Comparison of ENCODE assay signal across 8 cellular contexts in genomic region chr2:238864207-238865014, GRCh38. TPM values are rescaled to one million over a fixed set of nuclear protein-coding genes. Genes with fewer than 3 reads are reported as not detected.
DNase-seq lines count a peak whose midpoint lies in the region; ATAC-seq, FAIRE-seq and TF ChIP-seq lines count a peak whose summit lies in the region.

No MANE protein-coding gene starts in this region.

- H3K4me3 ChIP-seq in WI38 (ENCODE audit: low read depth, low read length) (peak overlapping the region; percentile 40), fibroblast of the aortic adventitia (ENCODE audit: low read depth, low read length) (peak overlapping the region; percentile 44), pancreas (no peak overlapping the region)

- H3K36me3 ChIP-seq in pancreas = no peaks in the 10 kb centered on the region

- no peaks in the 10 kb centered on the region for H3K36me3 Mint-ChIP-seq in activated naive CD4-positive, alpha-beta T cell treated with anti-CD3 and anti-CD28 coated beads for 36 hours (ENCODE audit: low read depth)
- no peaks in the 10 kb centered on the region for H3K36me3 Mint-ChIP-seq in activated naive CD4-positive, alpha-beta T cell treated with anti-CD3 and anti-CD28 coated beads, Interleukin-2, amount 10 ng/mL, durations not matched to agents 7 days and 5 days

- intact Hi-C loops in activated naive CD4-positive, alpha-beta T cell treated with anti-CD3 and anti-CD28 coated beads for 36 hours (cut with micrococcal nuclease) = no loop called here
- intact Hi-C loops in pancreas (cut with DNase I) = no loop called here

- H3K27me3 ChIP-seq in pancreas = no peaks in the 10 kb centered on the region

- WGBS in pancreas, 2 donors = 33 to 40% methylated on average over 25 to 29 of the region's 29 CpGs

- POLR2A ChIA-PET in GM10248 (lab: Yijun Ruan, JAX) = no interaction called here

- H3K27me3 Mint-ChIP-seq in activated naive CD4-positive, alpha-beta T cell treated with anti-CD3 and anti-CD28 coated beads for 36 hours (ENCODE audit: low read depth) = peaks cover 19% of the 10 kb centered on the region
- peaks cover 15% of the 10 kb centered on the region for H3K27me3 Mint-ChIP-seq in activated naive CD4-positive, alpha-beta T cell treated with anti-CD3 and anti-CD28 coated beads, Interleukin-2, amount 10 ng/mL, durations not matched to agents 7 days and 5 days

- H3K9me3 ChIP-seq in pancreas = no peaks in the 10 kb centered on the region

- ATAC-seq in pancreas (peak; percentile 82 to 98 (median 92)), GM18520 (IDR thresholded peaks at IDR 0.05; ENCODE audit: unreplicated experiment) (no peak)

- FAIRE-seq in pancreas (lab: Jason Lieb, UNC) = no peak
- FAIRE-seq in GM19239 (lab: Jason Lieb, UNC) = no peak

- H3K9me3 Mint-ChIP-seq in activated naive CD4-positive, alpha-beta T cell treated with anti-CD3 and anti-CD28 coated beads for 36 hours = no peaks in the 10 kb centered on the region
- H3K9me3 Mint-ChIP-seq in activated naive CD4-positive, alpha-beta T cell treated with anti-CD3 and anti-CD28 coated beads, Interleukin-2, amount 10 ng/mL, durations not matched to agents 7 days and 5 days = no peaks in the 10 kb centered on the region

- H3K4me3 Mint-ChIP-seq in activated naive CD4-positive, alpha-beta T cell treated with anti-CD3 and anti-CD28 coated beads for 36 hours = no peak overlapping the region
- H3K4me3 Mint-ChIP-seq in activated naive CD4-positive, alpha-beta T cell treated with anti-CD3 and anti-CD28 coated beads, Interleukin-2, amount 10 ng/mL, durations not matched to agents 7 days and 5 days = no peak overlapping the region

- peak overlapping the region in 1 of 4 donors; percentile 33 for H3K27ac ChIP-seq in pancreas

- TF ChIP-seq CTCF in WI38 (IDR thresholded peaks at IDR 0.05; ENCODE audit: low read depth, low read length) (no peak), fibroblast of the aortic adventitia (IDR thresholded peaks at IDR 0.05; ENCODE audit: insufficient read depth, low read length) (no peak), pancreas (IDR thresholded peaks at IDR 0.05) (no peak), GM10248 (IDR thresholded peaks at IDR 0.05; ENCODE audit: control extremely low read depth, extremely low read depth, low read depth, missing control alignments) (no peak)

- CTCF ChIA-PET in activated naive CD4-positive, alpha-beta T cell treated with anti-CD3 and anti-CD28 coated beads for 36 hours (lab: Charles Lee) = no interaction called here
- CTCF ChIA-PET in activated naive CD4-positive, alpha-beta T cell treated with anti-CD3 and anti-CD28 coated beads, Interleukin-2, amount 10 ng/mL, durations not matched to agents 7 days and 5 days (lab: Charles Lee) = no interaction called here
- CTCF ChIA-PET in GM10248 (lab: Yijun Ruan, JAX) = interaction anchor here (0.8 to 1.5 kb wide), 2 partner anchors 10 to 11 kb away, joined by 3 read pairs; no protein-coding TSS in a partner anchor

- DNase-seq in activated naive CD4-positive, alpha-beta T cell treated with anti-CD3 and anti-CD28 coated beads for 36 hours = peak; percentile 81
- no peak for DNase-seq in activated naive CD4-positive, alpha-beta T cell treated with anti-CD3 and anti-CD28 coated beads, Interleukin-2, amount 10 ng/mL, durations not matched to agents 7 days and 5 days
- peak; percentile 99 for DNase-seq in fibroblast of the aortic adventitia (ENCODE audit: low read depth)
- DNase-seq in pancreas = peak; percentile 19 to 69 (median 63)
- DNase-seq in GM19239 (ENCODE audit: insufficient read length, low spot score) = no peak
- DNase-seq in GM10248 (ENCODE audit: extremely low spot score) = no peak

- H3K4me1 Mint-ChIP-seq in activated naive CD4-positive, alpha-beta T cell treated with anti-CD3 and anti-CD28 coated beads for 36 hours (ENCODE audit: low read depth) = peaks cover 3% of the 10 kb centered on the region
- no peaks in the 10 kb centered on the region for H3K4me1 Mint-ChIP-seq in activated naive CD4-positive, alpha-beta T cell treated with anti-CD3 and anti-CD28 coated beads, Interleukin-2, amount 10 ng/mL, durations not matched to agents 7 days and 5 days

- no peaks in the 10 kb centered on the region for H3K4me1 ChIP-seq in pancreas

- H3K27ac Mint-ChIP-seq in activated naive CD4-positive, alpha-beta T cell treated with anti-CD3 and anti-CD28 coated beads for 36 hours = no peak overlapping the region
- H3K27ac Mint-ChIP-seq in activated naive CD4-positive, alpha-beta T cell treated with anti-CD3 and anti-CD28 coated beads, Interleukin-2, amount 10 ng/mL, durations not matched to agents 7 days and 5 days = no peak overlapping the region

RNA-seq across cellular contexts. Expression of gene TWIST2, which starts 16.5 kb away (rescaled TPM):
- total RNA-seq in activated naive CD4-positive, alpha-beta T cell treated with anti-CD3 and anti-CD28 coated beads for 36 hours = not detected
- total RNA-seq in fibroblast of the aortic adventitia (ENCODE audit: low replicate concordance) = 15.8 and 64.1 TPM in 2 replicates
- 1 to 10 TPM in 2 of 6 donors, under 1 TPM in 4; 0.31 to 1.9 (median 0.67) TPM for total RNA-seq in pancreas
- 1 to 10 TPM; 2.5 to 3.0 TPM for polyA plus RNA-seq in pancreas

Comparison
In these comparisons a context has a peak if more than half of its experiments do, and no peak if none do; other contexts are left out.
1. DNase-seq: peak in activated naive CD4-positive, alpha-beta T cell treated with anti-CD3 and anti-CD28 coated beads for 36 hours (single experiment), fibroblast of the aortic adventitia (single experiment) and pancreas (6 of 6); none in activated naive CD4-positive, alpha-beta T cell treated with anti-CD3 and anti-CD28 coated beads, Interleukin-2, amount 10 ng/mL, durations not matched to agents 7 days and 5 days (single experiment), GM19239 (single experiment) and GM10248 (single experiment).
2. H3K4me3 ChIP-seq: peak in WI38 (single experiment) and fibroblast of the aortic adventitia (single experiment); none in pancreas (0 of 4).